ENCODE assay signal across 12 cellular contexts in genomic region chr9:88532320-88532719, GRCh38. TPM values are rescaled to one million over a fixed set of nuclear protein-coding genes. Genes with fewer than 3 reads are reported as not detected.
A peak's percentile ranks its signal among the peaks of the same experiment; 100 is the strongest.
DNase-seq lines count a peak whose midpoint lies in the region; ATAC-seq and TF ChIP-seq lines count a peak whose summit lies in the region.
"Had no signal": no experiment of that assay in that cellular context is flagged by ENCODE, and none has a peak within 500 bp of the region (broad histone marks: within the 10 kb centered on the region; RNA-seq: fewer than 3 reads in every experiment).

No MANE protein-coding gene starts in this region.

- no peak for ATAC-seq in HG03025 (IDR thresholded peaks at IDR 0.05; ENCODE audit: low FRiP score, unreplicated experiment)
- ATAC-seq: body of pancreas; natural killer cell treated with Interleukin-12 subunit alpha and Interleukin-12 subunit beta and Interleukin-15 and Interleukin-18, amount 100 ng/mL, for 72 hours had no signal

- WGBS in endodermal cell (ENCODE audit: insufficient coverage in 1 of 2, insufficient read length in 1 of 2), 2 experiments, result 12 to 17% methylated on average over 21 of the region's 21 CpGs

- H3K36me3 Mint-ChIP-seq in endodermal cell (ENCODE audit: low read depth) (no peaks in the 10 kb centered on the region), nephron (ENCODE audit: low read depth) (no peaks in the 10 kb centered on the region)
- H3K36me3 Mint-ChIP-seq: natural killer cell treated with Interleukin-12 subunit alpha and Interleukin-12 subunit beta and Interleukin-15 and Interleukin-18, amount 100 ng/mL, for 72 hours had no signal

- H3K4me3 ChIP-seq in Loucy (ENCODE audit: low read length, poor library complexity, severe bottlenecking) (no peak overlapping the region), endodermal cell (ENCODE audit: low read length) (peak overlapping the region; percentile 32)
- H3K4me3 ChIP-seq: body of pancreas had no signal

- TF ChIP-seq CTCF in Loucy (conservative IDR thresholded peaks at IDR 0.05; ENCODE audit: low read length) (peak; percentile 26), endodermal cell (conservative IDR thresholded peaks at IDR 0.05) (peak; percentile 72), nephron (IDR thresholded peaks at IDR 0.05; ENCODE audit: unreplicated experiment in 3 of 3) (peak in 1 of 3 experiments; percentile 21)

- no peaks in the 10 kb centered on the region for H3K9me3 Mint-ChIP-seq in endodermal cell
- no peaks in the 10 kb centered on the region for H3K9me3 Mint-ChIP-seq in nephron
- H3K9me3 Mint-ChIP-seq: natural killer cell treated with Interleukin-12 subunit alpha and Interleukin-12 subunit beta and Interleukin-15 and Interleukin-18, amount 100 ng/mL, for 72 hours had no signal

- H3K9ac ChIP-seq in Loucy (ENCODE audit: low read depth, low read length, poor library complexity, severe bottlenecking) (no peak overlapping the region), endodermal cell (ENCODE audit: extremely low read depth, low read length, poor library complexity, severe bottlenecking) (no peak overlapping the region)

- H3K27me3 Mint-ChIP-seq in endodermal cell (ENCODE audit: insufficient read depth) (peaks cover 81% of the 10 kb centered on the region), nephron (ENCODE audit: low read depth) (peaks cover 35% of the 10 kb centered on the region)

- H3K9me3 ChIP-seq in Loucy (ENCODE audit: insufficient read depth, low read depth, low read length) (no peaks in the 10 kb centered on the region), endodermal cell (ENCODE audit: control insufficient read depth, low read length) (no peaks in the 10 kb centered on the region)
- H3K9me3 ChIP-seq: body of pancreas, SJSA1 had no signal

- no peaks in the 10 kb centered on the region for H3K79me2 ChIP-seq in Loucy (ENCODE audit: insufficient read depth, low read length)

- peak overlapping the region; percentile 64 for H3K4me3 Mint-ChIP-seq in endodermal cell
- H3K4me3 Mint-ChIP-seq in nephron, result peak overlapping the region; percentile 65 to 88 (median 88)
- H3K4me3 Mint-ChIP-seq: natural killer cell treated with Interleukin-12 subunit alpha and Interleukin-12 subunit beta and Interleukin-15 and Interleukin-18, amount 100 ng/mL, for 72 hours had no signal

- no peak overlapping the region for H2AFZ ChIP-seq in Loucy (ENCODE audit: low read length)

- H3K27me3 ChIP-seq in Loucy (ENCODE audit: insufficient read depth, low read length, poor library complexity, severe bottlenecking) (no peaks in the 10 kb centered on the region), endodermal cell (ENCODE audit: control insufficient read depth, insufficient read depth, low read length, poor library complexity, severe bottlenecking) (peaks cover 68% of the 10 kb centered on the region)
- H3K27me3 ChIP-seq: body of pancreas, SJSA1 had no signal

- H3K27ac ChIP-seq in endodermal cell (ENCODE audit: low read depth, low read length), result no peak overlapping the region

- H3K4me1 ChIP-seq in Loucy (ENCODE audit: insufficient read depth, low read length, poor library complexity, severe bottlenecking) (peaks cover under 1% of the 10 kb centered on the region), endodermal cell (ENCODE audit: control insufficient read depth, insufficient read depth, low read length) (no peaks in the 10 kb centered on the region)

- no peaks in the 10 kb centered on the region for H3K9me2 ChIP-seq in Loucy (replicated peaks; ENCODE audit: low read depth, low read length)

- H3K27ac Mint-ChIP-seq in endodermal cell (no peak overlapping the region), nephron (peak overlapping the region; percentile 83 to 94 (median 93))
- H3K27ac Mint-ChIP-seq: natural killer cell treated with Interleukin-12 subunit alpha and Interleukin-12 subunit beta and Interleukin-15 and Interleukin-18, amount 100 ng/mL, for 72 hours had no signal

- DNase-seq in DMS 273 treated with DMSO at 0.1 percent for 48 hours (lab: John Stamatoyannopoulos, UW) (peak; percentile 4), endodermal cell (peak; percentile 92), LoVo (ENCODE audit: low spot score) (no peak), GDM1 (lab: John Stamatoyannopoulos, UW) (no peak), COR-L47 (lab: John Stamatoyannopoulos, UW) (no peak)

- H4K20me1 ChIP-seq in Loucy (ENCODE audit: insufficient read depth, low read length, poor library complexity, severe bottlenecking), result no peaks in the 10 kb centered on the region

- no peaks in the 10 kb centered on the region for H3K36me3 ChIP-seq in Loucy (ENCODE audit: insufficient read depth, low read length)
- H3K36me3 ChIP-seq in endodermal cell (ENCODE audit: control insufficient read depth, insufficient read depth, low read length), result no peaks in the 10 kb centered on the region

- H3F3A ChIP-seq in Loucy (ENCODE audit: low read depth), result no peaks in the 10 kb centered on the region

- H3K4me1 Mint-ChIP-seq in endodermal cell (peaks cover 15% of the 10 kb centered on the region), nephron (peaks cover 54% of the 10 kb centered on the region)

- H3K4me2 ChIP-seq in Loucy (ENCODE audit: low read depth, low read length, poor library complexity, severe bottlenecking), result no peak overlapping the region

RNA-seq across cellular contexts. Expression of gene NXNL2, which starts 2.7 kb away (rescaled TPM):
- total RNA-seq in endodermal cell, result not detected
- not detected for polyA plus RNA-seq in endodermal cell (2013, experiment 1 of 2)
- not detected for polyA plus RNA-seq in endodermal cell (2013, experiment 2 of 2)
- total RNA-seq: natural killer cell treated with Interleukin-12 subunit alpha and Interleukin-12 subunit beta and Interleukin-15 and Interleukin-18, amount 100 ng/mL, for 72 hours; subcutaneous adipose tissue had no signal

Comparison
In these comparisons a context has a peak if more than half of its experiments do, and no peak if none do; other contexts are left out.
1. DNase-seq: peak in DMS 273 treated with DMSO at 0.1 percent for 48 hours (single experiment) and endodermal cell (single experiment); none in LoVo (single experiment), GDM1 (single experiment) and COR-L47 (single experiment).